ENCODE assay signal across 7 cellular contexts in the genomic region with DNA sequence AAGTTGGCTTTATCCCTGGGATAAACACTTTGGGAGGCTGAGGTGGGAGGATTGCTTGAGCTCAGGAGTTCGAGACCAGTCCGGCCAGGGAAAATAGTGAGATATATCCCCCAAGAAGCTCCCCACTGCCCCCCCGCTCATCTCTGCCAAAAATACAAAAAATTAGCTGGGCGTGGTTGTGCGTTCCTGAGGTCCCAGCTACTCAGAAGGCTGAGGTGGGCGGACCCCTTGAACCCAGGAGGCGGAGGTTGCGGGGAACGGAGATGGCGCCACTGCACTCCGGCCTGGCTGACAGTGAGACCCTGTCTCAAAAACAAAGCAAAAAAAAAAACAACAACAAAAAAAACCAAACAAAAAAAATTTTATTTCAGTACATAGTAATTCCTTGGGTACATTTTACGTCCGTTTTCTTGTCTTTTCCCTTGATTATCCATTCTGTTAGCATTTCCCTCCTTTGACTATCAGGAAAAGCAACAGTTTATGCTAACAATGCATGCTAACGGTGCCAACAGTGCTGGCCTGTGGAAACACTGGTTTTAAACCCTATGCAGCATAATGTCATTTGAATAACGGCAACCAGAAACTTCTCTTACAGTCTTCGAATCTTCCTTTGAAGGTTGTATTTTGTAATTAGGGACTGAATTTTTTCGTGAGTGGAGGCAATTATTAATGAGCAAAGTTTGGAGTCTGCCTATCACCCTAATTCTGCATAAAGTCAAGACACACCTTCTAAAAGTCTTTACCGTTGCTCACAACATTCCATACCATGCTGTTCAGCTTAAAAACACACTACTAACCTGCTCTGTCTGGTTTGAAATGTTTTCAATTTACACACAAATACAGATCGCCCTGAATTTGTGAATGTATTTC. TPM values are rescaled to one million over a fixed set of nuclear protein-coding genes. Genes with fewer than 3 reads are reported as not detected.
DNase-seq lines count a peak whose midpoint lies in the region; ATAC-seq, FAIRE-seq and TF ChIP-seq lines count a peak whose summit lies in the region.

No MANE protein-coding gene starts in this region.

- H2AFZ ChIP-seq in PC-3 (ENCODE audit: low read length) (peak overlapping the region; percentile 72), H1 (ENCODE audit: low read length) (peak overlapping the region; percentile 54)

- H4K20me1 ChIP-seq in PC-3 (ENCODE audit: low read length) = peaks cover 17% of the 10 kb centered on the region; the same call in 1 of the 2 replicates
- H4K20me1 ChIP-seq in H1 (replicated peaks in 1 of 2; ENCODE audit: control insufficient read depth in 1 of 2, insufficient read depth in 2 of 2, low read length in 2 of 2) = peaks cover 7 to 14% of the 10 kb centered on the region in 2 experiments

- TF ChIP-seq CTCF in PC-3 (conservative IDR thresholded peaks at IDR 0.05; ENCODE audit: low read depth, low read length) (no peak), H1 (IDR thresholded peaks at IDR 0.05; ENCODE audit: control extremely low read depth in 1 of 3, insufficient read depth in 1 of 3, low read depth in 1 of 3, low read length in 3 of 3) (no peak), neural crest cell (conservative IDR thresholded peaks at IDR 0.05) (no peak), lower leg skin (IDR thresholded peaks at IDR 0.05) (no peak)

- H3K27ac ChIP-seq in PC-3 (ENCODE audit: low read length) = no peak overlapping the region
- no peak overlapping the region for H3K27ac ChIP-seq in H1 (ENCODE audit: low read depth, low read length)

- H3F3A ChIP-seq in PC-3 (ENCODE audit: low read length, unreplicated experiment) = no peaks in the 10 kb centered on the region

- peak overlapping the region; percentile 75 for H3K4me2 ChIP-seq in PC-3 (ENCODE audit: low read length)
- peak overlapping the region; percentile 61 to 80; a peak in 3 of 4 replicates for H3K4me2 ChIP-seq in H1 (ENCODE audit: insufficient read depth in 1 of 2, low read depth in 2 of 2, low read length in 2 of 2)

- peak overlapping the region; percentile 32 for H3K27ac Mint-ChIP-seq in neural crest cell (ENCODE audit: unreplicated experiment)

- H2BK15ac ChIP-seq in H1 (ENCODE audit: low read length) = no peak overlapping the region; the same call in 1 of the 2 replicates

- BruUV-seq in PC-3 (replicated peaks; lab: Mats Ljungman, UMichigan) = TSS peak; percentile 76

- H3K9ac ChIP-seq in PC-3 (ENCODE audit: low read length) = no peak overlapping the region
- peak overlapping the region in 1 of 4 experiments; percentile 8; a peak in 1 of 7 replicates for H3K9ac ChIP-seq in H1 (replicated peaks in 1 of 4; ENCODE audit: extremely low read depth in 1 of 4, low read depth in 3 of 4, low read length in 3 of 4)

- no peaks in the 10 kb centered on the region for H3K9me3 ChIP-seq in PC-3 (ENCODE audit: low read length)
- 0 out of 4 replicates have a peak, but pooled peaks cover 0 to 2% of the 10 kb centered on the region in 2 experiments for H3K9me3 ChIP-seq in H1 (ENCODE audit: insufficient read depth in 2 of 2, low read depth in 1 of 2, low read length in 1 of 2)

- H3K4me3 Mint-ChIP-seq in neural crest cell = peak overlapping the region; percentile 96

- H2AK5ac ChIP-seq in H1 (ENCODE audit: low read depth, low read length) = no peak overlapping the region

- peaks cover 11% of the 10 kb centered on the region for H3K9me3 Mint-ChIP-seq in neural crest cell

- H3K36me3 ChIP-seq in PC-3 (ENCODE audit: low read depth, low read length) = no peaks in the 10 kb centered on the region
- no peaks in the 10 kb centered on the region for H3K36me3 ChIP-seq in H1 (ENCODE audit: control insufficient read depth in 2 of 4, insufficient read depth in 4 of 4, low read length in 3 of 4)

- H3K9me2 ChIP-seq in PC-3 (replicated peaks; ENCODE audit: low read length) = no peaks in the 10 kb centered on the region

- H2BK12ac ChIP-seq in H1 (ENCODE audit: low read depth, low read length) = no peak overlapping the region

- CTCF ChIA-PET in PC-3 (lab: Charles Lee) = interaction anchor here (1.0 to 1.7 kb wide), 4 partner anchors 35 to 139 kb away, joined by 3 to 9 read pairs (median 6); a partner anchor contains a TSS
- CTCF ChIA-PET in H1 (lab: Charles Lee; ENCODE audit: partially characterized antibody) = interaction anchor here (0.7 kb wide), 1 partner anchor 12 kb away, joined by 4 read pairs; no protein-coding TSS in a partner anchor

- no peaks in the 10 kb centered on the region for H3K27me3 Mint-ChIP-seq in neural crest cell (ENCODE audit: low read depth)

- H3K79me2 ChIP-seq in PC-3 (ENCODE audit: low read length) (peaks cover 35% of the 10 kb centered on the region), H1 (ENCODE audit: control insufficient read depth in 1 of 2, insufficient read depth in 2 of 2, low read length in 2 of 2) (peaks cover 9 to 34% of the 10 kb centered on the region in 2 experiments; a peak in 3 of 4 replicates)

- POLR2A ChIA-PET in PC-3 (lab: Charles Lee; ENCODE audit: unreplicated experiment) (interaction anchor here (0.6 to 1.4 kb wide), 12 partner anchors 20 to 349 kb away, joined by 3 to 14 read pairs (median 6); a partner anchor contains a TSS), H1 (lab: Charles Lee; ENCODE audit: partially characterized antibody) (interaction anchor here (0.7 to 2.9 kb wide), 8 partner anchors 9 to 140 kb away, joined by 3 to 19 read pairs (median 4); a partner anchor contains a TSS)

- no peaks in the 10 kb centered on the region for H3K27me3 ChIP-seq in PC-3 (ENCODE audit: low read length)
- no peaks in the 10 kb centered on the region for H3K27me3 ChIP-seq in H1 (replicated peaks in 1 of 4; ENCODE audit: control insufficient read depth in 3 of 4, extremely low read depth in 1 of 4, insufficient read depth in 3 of 4, low read length in 3 of 4)

- 66% methylated on average over 19 of the region's 19 CpGs; no CpG with 5 or more reads in 1 of the 2 experiments for WGBS in H1 (ENCODE audit: extremely low coverage in 1 of 2, insufficient coverage in 1 of 2, insufficient read length in 1 of 2, insufficient replicate concordance in 2 of 2, low coverage in 1 of 2, low lambda C conversion rate in 2 of 2, missing lambda C conversion rate in 1 of 2), 2 experiments
- 44 to 46% methylated on average over 19 of the region's 19 CpGs for WGBS in lower leg skin, 2 donors

- intact Hi-C loops in PC-3 (cut with micrococcal nuclease) (loop anchor here (2.0 kb wide), 2 partner anchors 35 to 101 kb away; a partner anchor contains a TSS), lower leg skin (cut with DNase I; ENCODE audit: low total_unique reads) (no loop called here)

- TF ChIP-seq POLR2A in H1 (IDR thresholded peaks at IDR 0.05; ENCODE audit: control extremely low read depth in 1 of 2, low read depth in 2 of 2, low read length in 2 of 2) = no peak
- TF ChIP-seq POLR2A in lower leg skin (IDR thresholded peaks at IDR 0.05) = no peak

- H3K23ac ChIP-seq in H1 (ENCODE audit: insufficient read length) = no peak overlapping the region

- H3K18ac ChIP-seq in H1 (ENCODE audit: extremely low read depth, low read length) = 0 out of 2 replicates have a peak overlapping the region, but pooled peaks have one; percentile 11

- H3K56ac ChIP-seq in H1 (replicated peaks; ENCODE audit: insufficient read length, low read depth, low read length) = no peak overlapping the region

- no peak overlapping the region for H3K4ac ChIP-seq in H1 (replicated peaks; ENCODE audit: insufficient read length, low read depth, low read length)

- no peak overlapping the region for H4K5ac ChIP-seq in H1 (ENCODE audit: insufficient read length, low read depth, low read length)

- peak; percentile 24 for ATAC-seq in GM18907 (IDR thresholded peaks at IDR 0.05; ENCODE audit: unreplicated experiment)
- peak; percentile 7 for ATAC-seq in HG02840 (IDR thresholded peaks at IDR 0.05; ENCODE audit: low FRiP score, unreplicated experiment)
- peak; percentile 31 for ATAC-seq in PC-3

- H3K4me3 ChIP-seq in PC-3 (ENCODE audit: low read length) = peak overlapping the region; percentile 88
- H3K4me3 ChIP-seq in H1 (ENCODE audit: extremely low read depth in 1 of 4, insufficient read depth in 2 of 4, low read depth in 3 of 4, low read length in 4 of 4) = peak overlapping the region; percentile 83 to 94 (median 88); a peak in 5 of 8 replicates
- no peak overlapping the region for H3K4me3 ChIP-seq in lower leg skin (ENCODE audit: low read depth, poor library complexity, severe bottlenecking)

- no peak for FAIRE-seq in H1 (lab: Jason Lieb, UNC)

- peaks cover 47% of the 10 kb centered on the region for H3K4me1 Mint-ChIP-seq in neural crest cell

- H2BK5ac ChIP-seq in H1 (ENCODE audit: low read depth, low read length) = no peak overlapping the region

- DNase-seq in PC-3 (no peak), H1 (ENCODE audit: low read depth in 1 of 2, low spot score in 2 of 2) (no peak), neural crest cell (ENCODE audit: low read depth, low spot score) (no peak), lower leg skin (ENCODE audit: low spot score in 2 of 2) (no peak), NCI-H2171 (lab: John Stamatoyannopoulos, UW) (no peak)

- H3K4me1 ChIP-seq in PC-3 (ENCODE audit: insufficient read depth, low read length) = peaks cover 27% of the 10 kb centered on the region
- H3K4me1 ChIP-seq in H1 (replicated peaks in 1 of 4; ENCODE audit: control insufficient read depth in 3 of 4, insufficient read depth in 4 of 4, low read length in 3 of 4) = peaks cover 2 to 13% (median 4%) of the 10 kb centered on the region in 4 experiments; a peak in 5 of 7 replicates

- TF ChIP-seq RAD21 in H1 (IDR thresholded peaks at IDR 0.05 in 1 of 2, conservative IDR thresholded peaks at IDR 0.05 in 1 of 2; ENCODE audit: low read depth in 2 of 2, low read length in 2 of 2) = no peak

- H3K14ac ChIP-seq in H1 (ENCODE audit: insufficient read length) = no peak overlapping the region

- H2BK20ac ChIP-seq in H1 (ENCODE audit: low read length) = no peak overlapping the region

- no peak for TF ChIP-seq EP300 in H1 (IDR thresholded peaks at IDR 0.05; ENCODE audit: borderline replicate concordance in 1 of 2, low read depth in 2 of 2, low read length in 2 of 2)

- H2BK120ac ChIP-seq in H1 (replicated peaks; ENCODE audit: low read depth, low read length) = no peak overlapping the region

- H3K79me1 ChIP-seq in H1 (ENCODE audit: low read depth, low read length) = no peaks in the 10 kb centered on the region

- H3K36me3 Mint-ChIP-seq in neural crest cell (ENCODE audit: low read depth) = peaks cover 10% of the 10 kb centered on the region

- H4K8ac ChIP-seq in H1 (ENCODE audit: extremely low read depth, insufficient read depth, low read length) = no peak overlapping the region

- H4K91ac ChIP-seq in H1 (replicated peaks; ENCODE audit: insufficient read length, low read length) = no peak overlapping the region

- H3K23me2 ChIP-seq in H1 (ENCODE audit: low read depth, low read length) = peaks cover 6% of the 10 kb centered on the region; the same call in 1 of the 2 replicates

RNA-seq across cellular contexts. Expression of a gene that starts 0.8 kb away (rescaled TPM):
- 25.1 and 26.3 TPM in 2 replicates for total RNA-seq in PC-3 (2014; rRNA removed)
- 57.2 and 60.3 TPM in 2 replicates for total RNA-seq in H1 (2021; fragmentation: NEBNext Ultra II Directional; extraction: Animal tissue kit (Norgen Biotek cat#: 25700))
- 6.1 and 8.2 TPM in 2 replicates for polyA plus RNA-seq in H1 (2011; rRNA removed)
- 11.8 TPM for polyA plus RNA-seq in H1 (2011; cell fraction: cytosol; rRNA removed)
- polyA plus RNA-seq in H1 (2011; cell fraction: nucleus; rRNA removed) = 11.1 TPM
- polyA plus RNA-seq in H1 (2012, experiment 1 of 2) = 16.6 to 26.4 TPM (median 23.8 TPM) in 4 replicates
- 0.89 TPM for polyA plus RNA-seq in H1 (2012, experiment 2 of 2)
- polyA plus RNA-seq in H1 (2013, experiment 1 of 2) = 16.3 TPM
- polyA plus RNA-seq in H1 (2013, experiment 2 of 2) = 14.5 TPM
- polyA minus RNA-seq in H1 (2011; rRNA and poly(A)+ RNA removed) = 114 and 144 TPM in 2 replicates
- polyA minus RNA-seq in H1 (2011; cell fraction: cytosol; rRNA and poly(A)+ RNA removed) = 48.9 TPM
- 63.6 TPM for polyA minus RNA-seq in H1 (2011; cell fraction: nucleus; rRNA and poly(A)+ RNA removed)
- 90.9 and 93.5 TPM in 2 replicates for total RNA-seq in neural crest cell
- total RNA-seq in lower leg skin = 10 to 100 TPM; 17.9 to 25.3 (median 21.1) TPM

RNA-seq across cellular contexts. Expression of a gene that starts 35.3 kb away (rescaled TPM):
- 17.9 and 21.4 TPM in 2 replicates for total RNA-seq in PC-3 (2014; rRNA removed)
- total RNA-seq in H1 (2021; fragmentation: NEBNext Ultra II Directional; extraction: Animal tissue kit (Norgen Biotek cat#: 25700)) = 9.0 and 12.1 TPM in 2 replicates
- 6.1 and 8.4 TPM in 2 replicates for polyA plus RNA-seq in H1 (2011; rRNA removed)
- 9.9 TPM for polyA plus RNA-seq in H1 (2011; cell fraction: cytosol; rRNA removed)
- 14.7 TPM for polyA plus RNA-seq in H1 (2011; cell fraction: nucleus; rRNA removed)
- polyA plus RNA-seq in H1 (2012, experiment 1 of 2) = 7.0 to 8.8 TPM (median 7.4 TPM) in 4 replicates
- polyA plus RNA-seq in H1 (2012, experiment 2 of 2) = 2.3 TPM
- polyA plus RNA-seq in H1 (2013, experiment 1 of 2) = 6.7 TPM
- polyA plus RNA-seq in H1 (2013, experiment 2 of 2) = 6.9 TPM
- 8.2 and 9.6 TPM in 2 replicates for polyA minus RNA-seq in H1 (2011; rRNA and poly(A)+ RNA removed)
- 10.1 TPM for polyA minus RNA-seq in H1 (2011; cell fraction: cytosol; rRNA and poly(A)+ RNA removed)
- polyA minus RNA-seq in H1 (2011; cell fraction: nucleus; rRNA and poly(A)+ RNA removed) = 19.9 TPM
- total RNA-seq in neural crest cell = 21.1 and 24.7 TPM in 2 replicates
- 1 to 10 TPM; 4.9 to 9.5 (median 5.1) TPM for total RNA-seq in lower leg skin
